Comparison of ENCODE assay signal across 13 cellular contexts in the genomic region with DNA sequence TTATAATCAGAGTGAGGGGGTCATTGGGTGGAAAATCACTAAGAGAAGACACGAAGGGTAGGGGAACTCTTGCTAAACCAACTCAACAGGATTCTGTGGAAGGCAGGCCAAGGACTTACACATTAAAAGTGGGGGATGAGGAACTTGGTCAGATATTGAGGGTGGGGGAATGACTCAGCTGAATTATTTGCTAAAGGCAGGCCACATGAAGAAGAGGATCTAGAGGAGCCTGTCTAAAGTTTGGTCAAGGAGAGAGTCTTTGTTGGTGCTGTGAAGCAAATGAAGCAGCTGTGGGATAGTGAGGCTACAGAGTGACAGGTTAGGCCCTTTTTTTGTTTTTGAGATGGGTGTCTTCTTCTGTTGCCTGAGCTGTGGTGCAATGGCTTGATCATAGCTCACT.
DNase-seq lines count a peak whose midpoint lies in the region; FAIRE-seq and TF ChIP-seq lines count a peak whose summit lies in the region.
"Had no signal": no experiment of that assay in that cellular context is flagged by ENCODE, and none has a peak within 500 bp of the region (broad histone marks: within the 10 kb centered on the region; RNA-seq: fewer than 3 reads in every experiment).

No MANE protein-coding gene starts in this region.

- no peak overlapping the region for H3K27ac Mint-ChIP-seq in activated naive CD4-positive, alpha-beta T cell treated with anti-CD3 and anti-CD28 coated beads for 36 hours
- H3K27ac Mint-ChIP-seq: activated CD4-positive, alpha-beta T cell treated with anti-CD3 and anti-CD28 coated beads for 36 hours; activated T-helper 1 cell treated with anti-CD3 and anti-CD28 coated beads, Interleukin-12 subunit alpha, Interleukin-12 subunit beta, Interleukin-2, Interleukin-4 antibody, amounts not matched to agents 30 ng/mL and 10 ng/mL and 1 ng/mL, durations not matched to agents 14 hours and 24 hours and 36 hours; effector memory CD8-positive, alpha-beta T cell had no signal

- in situ Hi-C loops in HAP-1 (cut with MboI; ENCODE audit: low sequenced_read_pairs) = no loop called here

- H3K4me3 ChIP-seq in HEK293 (ENCODE audit: low read depth, low read length) (no peak overlapping the region), bronchial epithelial cell (ENCODE audit: low read depth, low read length) (no peak overlapping the region), HAP-1 (no peak overlapping the region)
- H3K4me3 ChIP-seq: smooth muscle cell, testis had no signal

- H3K4me1 ChIP-seq in HEK293 (ENCODE audit: control insufficient read depth, insufficient read depth, low read length) (peaks cover 7% of the 10 kb centered on the region), HAP-1 (no peaks in the 10 kb centered on the region)
- H3K4me1 ChIP-seq: testis had no signal

- POLR2A ChIA-PET in HEK293 (lab: Yijun Ruan, JAX) = no interaction called here

- H3K36me3 ChIP-seq in HEK293 (ENCODE audit: control insufficient read depth in 2 of 2, insufficient read depth in 1 of 2, low read length in 2 of 2) (no peaks in the 10 kb centered on the region), bronchial epithelial cell (ENCODE audit: control insufficient read depth, insufficient read depth, low read length) (no peaks in the 10 kb centered on the region), HAP-1 (replicated peaks) (no peaks in the 10 kb centered on the region)

- no peaks in the 10 kb centered on the region for H3K27me3 Mint-ChIP-seq in activated naive CD4-positive, alpha-beta T cell treated with anti-CD3 and anti-CD28 coated beads for 36 hours (ENCODE audit: low read depth)
- H3K27me3 Mint-ChIP-seq: activated CD4-positive, alpha-beta T cell treated with anti-CD3 and anti-CD28 coated beads for 36 hours had no signal

- H3K27ac ChIP-seq in HEK293 (ENCODE audit: extremely low read depth, low read depth, low read length) = no peak overlapping the region
- H3K27ac ChIP-seq: testis had no signal

- intact Hi-C loops in activated naive CD4-positive, alpha-beta T cell treated with anti-CD3 and anti-CD28 coated beads for 36 hours (cut with micrococcal nuclease) = no loop called here

- FAIRE-seq in bronchial epithelial cell (lab: Jason Lieb, UNC) = no peak

- TF ChIP-seq CTCF in HEK293 (tag by site-specific recombination; IDR thresholded peaks at IDR 0.05) (no peak), bronchial epithelial cell (IDR thresholded peaks at IDR 0.05; ENCODE audit: insufficient read depth, low read length, severe bottlenecking) (no peak)

- H3K9me3 ChIP-seq in HEK293 (ENCODE audit: control insufficient read depth, insufficient read depth, low read depth, low read length) (no peaks in the 10 kb centered on the region), HAP-1 (no peaks in the 10 kb centered on the region)
- H3K9me3 ChIP-seq: testis had no signal

- no peaks in the 10 kb centered on the region for H3K27me3 ChIP-seq in bronchial epithelial cell (ENCODE audit: control insufficient read depth, insufficient read depth, low read length)
- peaks cover 11% of the 10 kb centered on the region; the same call in 1 of the 2 replicates for H3K27me3 ChIP-seq in HAP-1 (ENCODE audit: low read depth)
- H3K27me3 ChIP-seq: testis had no signal

- CTCF ChIA-PET in HEK293 (lab: Yijun Ruan, JAX) = no interaction called here
- CTCF ChIA-PET in activated naive CD4-positive, alpha-beta T cell treated with anti-CD3 and anti-CD28 coated beads for 36 hours (lab: Charles Lee) = no interaction called here

- H3K9me3 Mint-ChIP-seq in activated naive CD4-positive, alpha-beta T cell treated with anti-CD3 and anti-CD28 coated beads for 36 hours = no peaks in the 10 kb centered on the region
- H3K9me3 Mint-ChIP-seq: activated T-helper 1 cell treated with anti-CD3 and anti-CD28 coated beads, Interleukin-12 subunit alpha, Interleukin-12 subunit beta, Interleukin-2, Interleukin-4 antibody, amounts not matched to agents 30 ng/mL and 10 ng/mL and 1 ng/mL, durations not matched to agents 14 hours and 24 hours and 36 hours; effector memory CD8-positive, alpha-beta T cell had no signal

- no peak overlapping the region for H3K4me3 Mint-ChIP-seq in activated naive CD4-positive, alpha-beta T cell treated with anti-CD3 and anti-CD28 coated beads for 36 hours
- H3K4me3 Mint-ChIP-seq: activated CD4-positive, alpha-beta T cell treated with anti-CD3 and anti-CD28 coated beads for 36 hours; activated T-helper 1 cell treated with anti-CD3 and anti-CD28 coated beads, Interleukin-12 subunit alpha, Interleukin-12 subunit beta, Interleukin-2, Interleukin-4 antibody, amounts not matched to agents 30 ng/mL and 10 ng/mL and 1 ng/mL, durations not matched to agents 14 hours and 24 hours and 36 hours; effector memory CD8-positive, alpha-beta T cell had no signal

- peaks cover 12% of the 10 kb centered on the region for H3K4me1 Mint-ChIP-seq in activated naive CD4-positive, alpha-beta T cell treated with anti-CD3 and anti-CD28 coated beads for 36 hours (ENCODE audit: low read depth)

- no peaks in the 10 kb centered on the region for H3K36me3 Mint-ChIP-seq in activated naive CD4-positive, alpha-beta T cell treated with anti-CD3 and anti-CD28 coated beads for 36 hours (ENCODE audit: low read depth)

- DNase-seq in NOMO-1 treated with dmso at 0.1 percent for 144 hours (lab: John Stamatoyannopoulos, UW; ENCODE audit: unreplicated experiment) (peak; percentile 85), bronchial epithelial cell (ENCODE audit: low read depth) (peak; percentile 36), renal cortical epithelial cell (ENCODE audit: low read depth) (peak; percentile 42), HAP-1 (ENCODE audit: low spot score in 2 of 2) (no peak), NCI-H1417 (lab: John Stamatoyannopoulos, UW) (no peak)
- no peak for DNase-seq in activated naive CD4-positive, alpha-beta T cell treated with anti-CD3 and anti-CD28 coated beads for 36 hours
- DNase-seq: activated CD4-positive, alpha-beta T cell treated with anti-CD3 and anti-CD28 coated beads for 36 hours; effector memory CD8-positive, alpha-beta T cell; NCI-H187; testis had no signal

TF ChIP-seq in HEK293, 187 proteins besides CTCF, POLR2A, EP300 and RAD21:
- TF ChIP-seq ZNF776 (tag by site-specific recombination; IDR thresholded peaks at IDR 0.05; ENCODE audit: borderline replicate concordance) (no peak), ZNF335 (tag by site-specific recombination; conservative IDR thresholded peaks at IDR 0.05) (0 out of 2 replicates have a peak, but pooled peaks have one; percentile 8)

Comparison
In these comparisons a context has a peak if more than half of its experiments do, and no peak if none do; other contexts are left out.
1. DNase-seq: peak in NOMO-1 treated with dmso at 0.1 percent for 144 hours (single experiment), bronchial epithelial cell (single experiment) and renal cortical epithelial cell (single experiment); none in HAP-1 (0 of 2), NCI-H1417 (0 of 3) and activated naive CD4-positive, alpha-beta T cell treated with anti-CD3 and anti-CD28 coated beads for 36 hours (single experiment).